Comparison of ENCODE assay signal across 8 cellular contexts in genomic region chr3:100634493-100635272, GRCh38. TPM values are rescaled to one million over a fixed set of nuclear protein-coding genes. Genes with fewer than 3 reads are reported as not detected.
DNase-seq lines count a peak whose midpoint lies in the region; ATAC-seq and TF ChIP-seq lines count a peak whose summit lies in the region.

No MANE protein-coding gene starts in this region.

- H3K27me3 ChIP-seq in A673 (replicated peaks; ENCODE audit: insufficient read depth, low read depth, low read length, poor library complexity) (no peaks in the 10 kb centered on the region), body of pancreas (no peaks in the 10 kb centered on the region)
- no peaks in the 10 kb centered on the region for H3K27me3 ChIP-seq in naive thymus-derived CD4-positive, alpha-beta T cell (ENCODE audit: control insufficient read depth in 2 of 2, insufficient read depth in 2 of 2, low read length in 2 of 2)

- DNase-seq in A673 (ENCODE audit: low spot score) (peak; percentile 68), NCI-H460 (ENCODE audit: extremely low read depth, low read depth) (peak; percentile 36), body of pancreas (peak; percentile 61 to 75 (median 70)), amygdala (lab: John Stamatoyannopoulos, UW) (no peak), G401 (ENCODE audit: low spot score) (no peak)
- peak in 3 of 9 donors; percentile 12 to 37 (median 30) for DNase-seq in naive thymus-derived CD4-positive, alpha-beta T cell

- CTCF ChIA-PET in A673 (lab: Charles Lee) = interaction anchor here (0.6 to 1.7 kb wide), 2 partner anchors 31 to 172 kb away, joined by 4 to 20 read pairs; no protein-coding TSS in a partner anchor
- CTCF ChIA-PET in naive thymus-derived CD4-positive, alpha-beta T cell (lab: Charles Lee) = no interaction called here

- POLR2A ChIA-PET in A673 (lab: Charles Lee; ENCODE audit: low non-redundant PET) = interaction anchor here (0.6 kb wide), 2 partner anchors 207 to 887 kb away, joined by 3 to 17 read pairs; no protein-coding TSS in a partner anchor
- POLR2A ChIA-PET in naive thymus-derived CD4-positive, alpha-beta T cell (lab: Charles Lee) = no interaction called here

- ATAC-seq in GM18517 (IDR thresholded peaks at IDR 0.05; ENCODE audit: unreplicated experiment) = peak; percentile 53
- ATAC-seq in body of pancreas = peak; percentile 77
- peak; percentile 62 for ATAC-seq in naive thymus-derived CD4-positive, alpha-beta T cell
- no peak for ATAC-seq in HG03095 (IDR thresholded peaks at IDR 0.05; ENCODE audit: unreplicated experiment)

- H3K4me3 Mint-ChIP-seq in naive thymus-derived CD4-positive, alpha-beta T cell = no peak overlapping the region

- peaks cover 0 to 7% (median 0%) of the 10 kb centered on the region in 7 donors for H3K4me1 Mint-ChIP-seq in naive thymus-derived CD4-positive, alpha-beta T cell

- TF ChIP-seq CTCF in A673 (conservative IDR thresholded peaks at IDR 0.05; ENCODE audit: low read depth, low read length) (peak; percentile 54), body of pancreas (IDR thresholded peaks at IDR 0.05) (peak in 4 of 7 experiments; percentile 51 to 76 (median 65))

- no peaks in the 10 kb centered on the region for H3K36me3 Mint-ChIP-seq in naive thymus-derived CD4-positive, alpha-beta T cell

- no peak overlapping the region for H3K27ac Mint-ChIP-seq in naive thymus-derived CD4-positive, alpha-beta T cell

- H3K27me3 Mint-ChIP-seq in naive thymus-derived CD4-positive, alpha-beta T cell = peaks cover 7 to 29% (median 12%) of the 10 kb centered on the region in 5 donors

- H3K27ac ChIP-seq in A673 (ENCODE audit: low read depth, low read length, poor library complexity, severe bottlenecking) (no peak overlapping the region), body of pancreas (no peak overlapping the region)
- no peak overlapping the region for H3K27ac ChIP-seq in naive thymus-derived CD4-positive, alpha-beta T cell (ENCODE audit: low read depth, low read length)

- no peaks in the 10 kb centered on the region for H3K36me3 ChIP-seq in A673 (ENCODE audit: insufficient read depth, low read length, poor library complexity, severe bottlenecking)
- no peaks in the 10 kb centered on the region for H3K36me3 ChIP-seq in body of pancreas (replicated peaks in 1 of 2; ENCODE audit: insufficient read depth in 1 of 2, low read depth in 2 of 2)
- H3K36me3 ChIP-seq in naive thymus-derived CD4-positive, alpha-beta T cell (ENCODE audit: control insufficient read depth in 2 of 3, insufficient read depth in 3 of 3, low read length in 3 of 3) = no peaks in the 10 kb centered on the region

- no TSS peak for BruUV-seq in A673 (replicated peaks; lab: Mats Ljungman, UMichigan)

- TF ChIP-seq POLR2A in body of pancreas (IDR thresholded peaks at IDR 0.05) = no peak

- WGBS in body of pancreas, 2 donors = 26 to 28% methylated on average over 5 of the region's 5 CpGs

- H3K4me1 ChIP-seq in A673 (ENCODE audit: insufficient read depth, low read length, poor library complexity, severe bottlenecking) = no peaks in the 10 kb centered on the region
- H3K4me1 ChIP-seq in body of pancreas = peaks cover 3% of the 10 kb centered on the region
- H3K4me1 ChIP-seq in naive thymus-derived CD4-positive, alpha-beta T cell (ENCODE audit: control insufficient read depth in 2 of 2, insufficient read depth in 2 of 2, low read length in 2 of 2) = no peaks in the 10 kb centered on the region

- H3K9me3 ChIP-seq in A673 (ENCODE audit: low read depth, low read length, poor library complexity, severe bottlenecking) (no peaks in the 10 kb centered on the region), body of pancreas (no peaks in the 10 kb centered on the region)
- H3K9me3 ChIP-seq in naive thymus-derived CD4-positive, alpha-beta T cell (ENCODE audit: control insufficient read depth in 2 of 3, low read length in 3 of 3) = no peaks in the 10 kb centered on the region

- intact Hi-C loops in A673 (cut with micrococcal nuclease; ENCODE audit: unreplicated experiment) = loop anchor here (2.0 kb wide), 1 partner anchor 172 kb away; no protein-coding TSS in a partner anchor
- intact Hi-C loops in body of pancreas (cut with DNase I) = no loop called here
- intact Hi-C loops in naive thymus-derived CD4-positive, alpha-beta T cell (cut with micrococcal nuclease) = loop anchor here in 1 of 2 donors (2.0 kb wide), 1 partner anchor 172 kb away; no protein-coding TSS in a partner anchor

- H3K9me3 Mint-ChIP-seq in naive thymus-derived CD4-positive, alpha-beta T cell = peaks cover 0 to 3% (median 0%) of the 10 kb centered on the region in 11 donors

- H3K4me3 ChIP-seq in A673 (ENCODE audit: low read depth, low read length, poor library complexity, severe bottlenecking) (no peak overlapping the region), body of pancreas (no peak overlapping the region)
- no peak overlapping the region for H3K4me3 ChIP-seq in naive thymus-derived CD4-positive, alpha-beta T cell (ENCODE audit: low read length)

- in situ Hi-C loops in G401 (cut with HindIII; ENCODE audit: low sequenced_read_pairs) = no loop called here

RNA-seq across cellular contexts. Expression of gene ADGRG7, which starts 25.3 kb away (rescaled TPM):
- total RNA-seq in A673 (2021) (2.4 and 2.7 TPM in 2 replicates), body of pancreas (not detected)
- total RNA-seq in NCI-H460 (2014; rRNA removed; shearing (Covaris generic)) = not detected in 2 replicates
- polyA plus RNA-seq in NCI-H460 (2014; cell fraction: nucleus; rRNA removed) = 0.02 TPM in 1 of 2 replicates, not detected in the other
- total RNA-seq in naive thymus-derived CD4-positive, alpha-beta T cell = not detected
- not detected for polyA plus RNA-seq in naive thymus-derived CD4-positive, alpha-beta T cell
- not detected in 2 replicates for total RNA-seq in G401 (2014; rRNA removed; shearing (Covaris generic))

Comparison
In these comparisons a context has a peak if more than half of its experiments do, and no peak if none do; other contexts are left out.
1. DNase-seq: peak in A673 (single experiment), NCI-H460 (single experiment) and body of pancreas (4 of 4); none in amygdala (0 of 56) and G401 (single experiment).